8 cellular contexts compared by ENCODE assay signal in the genomic region with DNA sequence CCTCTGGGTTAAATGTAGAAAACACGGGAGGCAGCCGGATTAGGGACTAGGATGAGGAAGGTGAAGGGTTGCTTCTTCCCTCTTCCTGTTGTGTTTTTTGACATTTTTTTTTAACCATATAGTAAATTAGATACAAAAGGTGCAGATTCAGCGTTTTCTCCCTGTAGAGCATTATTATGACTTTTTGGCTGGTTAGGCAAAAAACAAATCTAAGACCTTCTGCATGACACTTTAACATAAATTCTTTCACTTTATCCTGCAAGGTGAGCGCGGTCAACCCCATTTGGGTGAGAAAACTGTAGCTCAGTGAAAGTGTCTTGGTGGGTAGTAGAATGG. TPM values are rescaled to one million over a fixed set of nuclear protein-coding genes. Genes with fewer than 3 reads are reported as not detected.
A peak's percentile ranks its signal among the peaks of the same experiment; 100 is the strongest.
DNase-seq lines count a peak whose midpoint lies in the region; ATAC-seq lines count a peak whose summit lies in the region.
"Had no signal": no experiment of that assay in that cellular context is flagged by ENCODE, and none has a peak within 500 bp of the region (broad histone marks: within the 10 kb centered on the region; RNA-seq: fewer than 3 reads in every experiment).

No MANE protein-coding gene starts in this region.

- H3K4me1 Mint-ChIP-seq in activated CD4-positive, alpha-beta memory T cell treated with anti-CD3 and anti-CD28 coated beads for 36 hours (ENCODE audit: low read depth): peaks cover 28% of the 10 kb centered on the region
- peaks cover 22% of the 10 kb centered on the region for H3K4me1 Mint-ChIP-seq in stimulated activated memory B cell treated with anti-CD40 and anti-IgM and Interleukin-4, amounts not matched to agents 10 μg/mL and 1 μg/mL and 100 μg/mL, for 72 hours

- no peaks in the 10 kb centered on the region for H3K36me3 Mint-ChIP-seq in activated CD4-positive, alpha-beta memory T cell treated with anti-CD3 and anti-CD28 coated beads for 36 hours
- H3K36me3 Mint-ChIP-seq in stimulated activated memory B cell treated with anti-CD40 and anti-IgM and Interleukin-4, amounts not matched to agents 10 μg/mL and 1 μg/mL and 100 μg/mL, for 72 hours: no peaks in the 10 kb centered on the region

- H3K27ac ChIP-seq in HUES6 (ENCODE audit: low read depth, low read length) (no peak overlapping the region), iPS-20b (ENCODE audit: low read length) (no peak overlapping the region)

- H3K36me3 ChIP-seq in HUES6 (ENCODE audit: control insufficient read depth, insufficient read depth, low read length): no peaks in the 10 kb centered on the region
- no peaks in the 10 kb centered on the region for H3K36me3 ChIP-seq in iPS-20b (ENCODE audit: insufficient read depth, low read depth, low read length)

- peak overlapping the region; percentile 8 for H3K27ac Mint-ChIP-seq in activated CD4-positive, alpha-beta memory T cell treated with anti-CD3 and anti-CD28 coated beads for 36 hours
- peak overlapping the region; percentile 53 for H3K27ac Mint-ChIP-seq in stimulated activated memory B cell treated with anti-CD40 and anti-IgM and Interleukin-4, amounts not matched to agents 10 μg/mL and 1 μg/mL and 100 μg/mL, for 72 hours

- DNase-seq in activated CD4-positive, alpha-beta memory T cell treated with anti-CD3 and anti-CD28 coated beads for 36 hours: no peak
- DNase-seq in NCI-H1436 treated with DMSO at 0.1 percent for 48 hours (lab: John Stamatoyannopoulos, UW) (no peak), globus pallidus (ENCODE audit: low spot score) (no peak), MV-4-11 (lab: John Stamatoyannopoulos, UW) (no peak)
- DNase-seq: cerebellar nuclear complex had no signal

- peak overlapping the region; percentile 77 for H3K4me3 Mint-ChIP-seq in activated CD4-positive, alpha-beta memory T cell treated with anti-CD3 and anti-CD28 coated beads for 36 hours
- H3K4me3 Mint-ChIP-seq in stimulated activated memory B cell treated with anti-CD40 and anti-IgM and Interleukin-4, amounts not matched to agents 10 μg/mL and 1 μg/mL and 100 μg/mL, for 72 hours: peak overlapping the region; percentile 82

- CTCF ChIA-PET in activated CD4-positive, alpha-beta memory T cell treated with anti-CD3 and anti-CD28 coated beads for 36 hours (lab: Charles Lee): interaction anchor here (1.0 kb wide), 1 partner anchor 171 kb away, joined by 3 read pairs; a partner anchor contains a TSS

- peak overlapping the region; percentile 49 for H3K9ac ChIP-seq in HUES6 (ENCODE audit: low read length)
- H3K9ac ChIP-seq in iPS-20b (ENCODE audit: low read depth, low read length): 0 out of 2 replicates have a peak overlapping the region, but pooled peaks have one; percentile 26

- intact Hi-C loops in activated CD4-positive, alpha-beta memory T cell treated with anti-CD3 and anti-CD28 coated beads for 36 hours (cut with micrococcal nuclease): loop anchor here (1.0 to 5.0 kb wide), 4 partner anchors 25 to 399 kb away; a partner anchor contains a TSS

- no peak for ATAC-seq in stimulated activated memory B cell treated with anti-CD40 and anti-IgM and Interleukin-4, amounts not matched to agents 10 μg/mL and 1 μg/mL and 100 μg/mL, for 72 hours

- H3K4me1 ChIP-seq in HUES6 (ENCODE audit: control insufficient read depth, insufficient read depth, low read length) (peaks cover 28% of the 10 kb centered on the region), iPS-20b (ENCODE audit: insufficient read depth, low read length) (peaks cover 13% of the 10 kb centered on the region; the same call in 1 of the 2 replicates)

- POLR2A ChIA-PET in activated CD4-positive, alpha-beta memory T cell treated with anti-CD3 and anti-CD28 coated beads for 36 hours (lab: Charles Lee): no interaction called here

- H3K9me3 ChIP-seq in HUES6 (ENCODE audit: control insufficient read depth, insufficient read depth, low read depth, low read length): no peaks in the 10 kb centered on the region
- H3K9me3 ChIP-seq in iPS-20b (ENCODE audit: insufficient read depth, low read depth, low read length): no peaks in the 10 kb centered on the region

- H3K27me3 ChIP-seq in HUES6 (ENCODE audit: control insufficient read depth, insufficient read depth, low read length): peaks cover 38% of the 10 kb centered on the region
- peaks cover 48% of the 10 kb centered on the region for H3K27me3 ChIP-seq in iPS-20b (ENCODE audit: insufficient read depth, low read length)

- no peaks in the 10 kb centered on the region for H3K9me3 Mint-ChIP-seq in activated CD4-positive, alpha-beta memory T cell treated with anti-CD3 and anti-CD28 coated beads for 36 hours
- H3K9me3 Mint-ChIP-seq in stimulated activated memory B cell treated with anti-CD40 and anti-IgM and Interleukin-4, amounts not matched to agents 10 μg/mL and 1 μg/mL and 100 μg/mL, for 72 hours: no peaks in the 10 kb centered on the region

- peaks cover 11% of the 10 kb centered on the region for H3K27me3 Mint-ChIP-seq in activated CD4-positive, alpha-beta memory T cell treated with anti-CD3 and anti-CD28 coated beads for 36 hours
- H3K27me3 Mint-ChIP-seq in stimulated activated memory B cell treated with anti-CD40 and anti-IgM and Interleukin-4, amounts not matched to agents 10 μg/mL and 1 μg/mL and 100 μg/mL, for 72 hours: peaks cover 48% of the 10 kb centered on the region

- H3K4me3 ChIP-seq in HUES6 (ENCODE audit: low read depth, low read length): peak overlapping the region; percentile 80
- peak overlapping the region; percentile 74 for H3K4me3 ChIP-seq in iPS-20b (ENCODE audit: low read length)

RNA-seq across cellular contexts. Expression of a gene that starts 1.3 kb away (rescaled TPM):
- 1 to 10 TPM; 3.4 to 3.6 TPM for total RNA-seq in activated CD4-positive, alpha-beta memory T cell treated with anti-CD3 and anti-CD28 coated beads for 36 hours
